In genomic region chr12:75837700-75838099, GRCh38 we compare ENCODE assay signal across 1 cellular context.
TF ChIP-seq lines count a peak whose summit lies in the region.

No MANE protein-coding gene starts in this region.

TF ChIP-seq in HepG2, 621 proteins besides CTCF, POLR2A, EP300 and RAD21 (continued from another document):
- TF ChIP-seq, protein P1, sequence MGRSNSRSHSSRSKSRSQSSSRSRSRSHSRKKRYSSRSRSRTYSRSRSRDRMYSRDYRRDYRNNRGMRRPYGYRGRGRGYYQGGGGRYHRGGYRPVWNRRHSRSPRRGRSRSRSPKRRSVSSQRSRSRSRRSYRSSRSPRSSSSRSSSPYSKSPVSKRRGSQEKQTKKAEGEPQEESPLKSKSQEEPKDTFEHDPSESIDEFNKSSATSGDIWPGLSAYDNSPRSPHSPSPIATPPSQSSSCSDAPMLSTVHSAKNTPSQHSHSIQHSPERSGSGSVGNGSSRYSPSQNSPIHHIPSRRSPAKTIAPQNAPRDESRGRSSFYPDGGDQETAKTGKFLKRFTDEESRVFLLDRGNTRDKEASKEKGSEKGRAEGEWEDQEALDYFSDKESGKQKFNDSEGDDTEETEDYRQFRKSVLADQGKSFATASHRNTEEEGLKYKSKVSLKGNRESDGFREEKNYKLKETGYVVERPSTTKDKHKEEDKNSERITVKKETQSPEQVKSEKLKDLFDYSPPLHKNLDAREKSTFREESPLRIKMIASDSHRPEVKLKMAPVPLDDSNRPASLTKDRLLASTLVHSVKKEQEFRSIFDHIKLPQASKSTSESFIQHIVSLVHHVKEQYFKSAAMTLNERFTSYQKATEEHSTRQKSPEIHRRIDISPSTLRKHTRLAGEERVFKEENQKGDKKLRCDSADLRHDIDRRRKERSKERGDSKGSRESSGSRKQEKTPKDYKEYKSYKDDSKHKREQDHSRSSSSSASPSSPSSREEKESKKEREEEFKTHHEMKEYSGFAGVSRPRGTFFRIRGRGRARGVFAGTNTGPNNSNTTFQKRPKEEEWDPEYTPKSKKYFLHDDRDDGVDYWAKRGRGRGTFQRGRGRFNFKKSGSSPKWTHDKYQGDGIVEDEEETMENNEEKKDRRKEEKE (IDR thresholded peaks at IDR 0.05): no peak
- TF ChIP-seq ZNF407 (CRISPR knock-in tag; IDR thresholded peaks at IDR 0.05; ENCODE audit: not compliant biosample characterization): no peak
- TF ChIP-seq ZNF180 (CRISPR knock-in tag; IDR thresholded peaks at IDR 0.05; ENCODE audit: borderline replicate concordance, low read depth): no peak
- no peak for TF ChIP-seq ZNF296 (CRISPR knock-in tag; conservative IDR thresholded peaks at IDR 0.05)
- no peak for TF ChIP-seq ZBTB42 (CRISPR knock-in tag; IDR thresholded peaks at IDR 0.05)
- TF ChIP-seq, protein P2, sequence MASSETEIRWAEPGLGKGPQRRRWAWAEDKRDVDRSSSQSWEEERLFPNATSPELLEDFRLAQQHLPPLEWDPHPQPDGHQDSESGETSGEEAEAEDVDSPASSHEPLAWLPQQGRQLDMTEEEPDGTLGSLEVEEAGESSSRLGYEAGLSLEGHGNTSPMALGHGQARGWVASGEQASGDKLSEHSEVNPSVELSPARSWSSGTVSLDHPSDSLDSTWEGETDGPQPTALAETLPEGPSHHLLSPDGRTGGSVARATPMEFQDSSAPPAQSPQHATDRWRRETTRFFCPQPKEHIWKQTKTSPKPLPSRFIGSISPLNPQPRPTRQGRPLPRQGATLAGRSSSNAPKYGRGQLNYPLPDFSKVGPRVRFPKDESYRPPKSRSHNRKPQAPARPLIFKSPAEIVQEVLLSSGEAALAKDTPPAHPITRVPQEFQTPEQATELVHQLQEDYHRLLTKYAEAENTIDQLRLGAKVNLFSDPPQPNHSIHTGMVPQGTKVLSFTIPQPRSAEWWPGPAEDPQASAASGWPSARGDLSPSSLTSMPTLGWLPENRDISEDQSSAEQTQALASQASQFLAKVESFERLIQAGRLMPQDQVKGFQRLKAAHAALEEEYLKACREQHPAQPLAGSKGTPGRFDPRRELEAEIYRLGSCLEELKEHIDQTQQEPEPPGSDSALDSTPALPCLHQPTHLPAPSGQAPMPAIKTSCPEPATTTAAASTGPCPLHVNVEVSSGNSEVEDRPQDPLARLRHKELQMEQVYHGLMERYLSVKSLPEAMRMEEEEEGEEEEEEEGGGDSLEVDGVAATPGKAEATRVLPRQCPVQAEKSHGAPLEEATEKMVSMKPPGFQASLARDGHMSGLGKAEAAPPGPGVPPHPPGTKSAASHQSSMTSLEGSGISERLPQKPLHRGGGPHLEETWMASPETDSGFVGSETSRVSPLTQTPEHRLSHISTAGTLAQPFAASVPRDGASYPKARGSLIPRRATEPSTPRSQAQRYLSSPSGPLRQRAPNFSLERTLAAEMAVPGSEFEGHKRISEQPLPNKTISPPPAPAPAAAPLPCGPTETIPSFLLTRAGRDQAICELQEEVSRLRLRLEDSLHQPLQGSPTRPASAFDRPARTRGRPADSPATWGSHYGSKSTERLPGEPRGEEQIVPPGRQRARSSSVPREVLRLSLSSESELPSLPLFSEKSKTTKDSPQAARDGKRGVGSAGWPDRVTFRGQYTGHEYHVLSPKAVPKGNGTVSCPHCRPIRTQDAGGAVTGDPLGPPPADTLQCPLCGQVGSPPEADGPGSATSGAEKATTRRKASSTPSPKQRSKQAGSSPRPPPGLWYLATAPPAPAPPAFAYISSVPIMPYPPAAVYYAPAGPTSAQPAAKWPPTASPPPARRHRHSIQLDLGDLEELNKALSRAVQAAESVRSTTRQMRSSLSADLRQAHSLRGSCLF (CRISPR knock-in tag; IDR thresholded peaks at IDR 0.05; ENCODE audit: borderline replicate concordance): no peak
- no peak for TF ChIP-seq ZNF670 (CRISPR knock-in tag; IDR thresholded peaks at IDR 0.05; ENCODE audit: borderline replicate concordance)
- no peak for TF ChIP-seq ZNF557 (CRISPR knock-in tag; IDR thresholded peaks at IDR 0.05)
- TF ChIP-seq GPN1 (CRISPR knock-in tag; IDR thresholded peaks at IDR 0.05; ENCODE audit: borderline replicate concordance): no peak
- no peak for TF ChIP-seq ISL2 (CRISPR knock-in tag; IDR thresholded peaks at IDR 0.05)
- no peak for TF ChIP-seq SSRP1 (CRISPR knock-in tag; IDR thresholded peaks at IDR 0.05)
TF ChIP-seq in HepG2: peak in this region for 0.
